9 cellular contexts compared by ENCODE assay signal in genomic region chr15:89016549-89017041, GRCh38.
A peak's percentile ranks its signal among the peaks of the same experiment; 100 is the strongest.
DNase-seq lines count a peak whose midpoint lies in the region; ATAC-seq and TF ChIP-seq lines count a peak whose summit lies in the region.
"Had no signal": no experiment of that assay in that cellular context is flagged by ENCODE, and none has a peak within 500 bp of the region (broad histone marks: within the 10 kb centered on the region; RNA-seq: fewer than 3 reads in every experiment).

No MANE protein-coding gene starts in this region.

- DNase-seq in heart left ventricle: peak in 2 of 5 donors; percentile 24 to 31
- no peak for DNase-seq in cardiac septum (ENCODE audit: low spot score)
- peak; percentile 10 for DNase-seq in astrocyte of the spinal cord (ENCODE audit: low read depth, low spot score)
- DNase-seq in kidney glomerular epithelial cell (lab: John Stamatoyannopoulos, UW): peak; percentile 87
- DNase-seq in uterus: peak in 1 of 2 donors; percentile 46
- DNase-seq in NCI-H526 treated with DMSO at 0.1 percent for 48 hours (lab: John Stamatoyannopoulos, UW): no peak
- no peak for DNase-seq in HAP-1 (ENCODE audit: low spot score in 2 of 2)

- H3K27me3 ChIP-seq in heart left ventricle (no peaks in the 10 kb centered on the region), uterus (no peaks in the 10 kb centered on the region), HAP-1 (ENCODE audit: low read depth) (no peaks in the 10 kb centered on the region)

- TF ChIP-seq POLR2A in heart left ventricle (IDR thresholded peaks at IDR 0.05) (no peak), uterus (IDR thresholded peaks at IDR 0.05) (no peak)

- peak in 3 of 4 donors; percentile 11 to 17 (median 15) for ATAC-seq in heart left ventricle
- ATAC-seq in activated CD4-positive, CD25-positive, alpha-beta regulatory T cell treated with anti-CD3 and anti-CD28 coated beads, Interleukin-2, amount 50 U/mL, for 24 hours: no peak

- H3K4me1 ChIP-seq in heart left ventricle: peaks cover 5 to 44% (median 29%) of the 10 kb centered on the region in 12 donors
- H3K4me1 ChIP-seq in uterus: no peaks in the 10 kb centered on the region
- H3K4me1 ChIP-seq in HAP-1: peaks cover 5% of the 10 kb centered on the region
- H3K4me1 ChIP-seq: right lobe of liver had no signal

- no peaks in the 10 kb centered on the region for H3K9me3 ChIP-seq in heart left ventricle
- H3K9me3 ChIP-seq in uterus: no peaks in the 10 kb centered on the region
- peaks cover 2% of the 10 kb centered on the region; the same call in 1 of the 2 replicates for H3K9me3 ChIP-seq in HAP-1
- H3K9me3 ChIP-seq: right lobe of liver had no signal

- H3K27ac ChIP-seq in heart left ventricle (peak overlapping the region in 9 of 12 donors; percentile 22 to 86 (median 73)), uterus (peak overlapping the region; percentile 73 to 94)
- H3K27ac ChIP-seq: right lobe of liver had no signal

- WGBS in heart left ventricle, 4 donors: 66 to 80% (median 72%) methylated on average over 10 of the region's 10 CpGs

- H3K36me3 ChIP-seq in heart left ventricle (no peaks in the 10 kb centered on the region), uterus (no peaks in the 10 kb centered on the region), HAP-1 (replicated peaks) (no peaks in the 10 kb centered on the region)
- H3K36me3 ChIP-seq: right lobe of liver had no signal

- in situ Hi-C loops in astrocyte of the spinal cord (cut with HindIII; ENCODE audit: low sequenced_read_pairs) (loop anchor here (25.0 kb wide), 1 partner anchor 104 kb away; the partner anchor contains the start of gene MFGE8), HAP-1 (cut with MboI; ENCODE audit: low sequenced_read_pairs) (loop anchor here (5.0 kb wide), 1 partner anchor 114 kb away; no protein-coding TSS in a partner anchor)

- intact Hi-C loops in heart left ventricle (cut with DNase I) (loop anchor here in 9 of 10 donors (1.0 to 10.0 kb wide), 6 partner anchors 33 to 392 kb away; partner anchors contain the start of gene AEN (in 1 of the 9)), cardiac septum (cut with DNase I) (loop anchor here (2.0 kb wide), 1 partner anchor 112 kb away; no protein-coding TSS in a partner anchor), uterus (cut with DNase I; ENCODE audit: low total_unique reads) (loop anchor here (5.0 kb wide), 1 partner anchor 109 kb away; no protein-coding TSS in a partner anchor)

- H3K4me3 ChIP-seq in heart left ventricle (no peak overlapping the region), astrocyte of the spinal cord (ENCODE audit: low read depth, low read length) (no peak overlapping the region), uterus (no peak overlapping the region), HAP-1 (no peak overlapping the region)

- no peak for TF ChIP-seq CTCF in heart left ventricle (IDR thresholded peaks at IDR 0.05)
- TF ChIP-seq CTCF in astrocyte of the spinal cord (IDR thresholded peaks at IDR 0.05; ENCODE audit: low read depth, low read length): no peak
- TF ChIP-seq CTCF in uterus (IDR thresholded peaks at IDR 0.05): no peak

Comparison
In these comparisons a context has a peak if more than half of its experiments do, and no peak if none do; other contexts are left out.
1. ATAC-seq: peak in heart left ventricle (3 of 4); none in activated CD4-positive, CD25-positive, alpha-beta regulatory T cell treated with anti-CD3 and anti-CD28 coated beads, Interleukin-2, amount 50 U/mL, for 24 hours (0 of 2).
2. DNase-seq: peak in astrocyte of the spinal cord (single experiment) and kidney glomerular epithelial cell (single experiment); none in cardiac septum (single experiment), NCI-H526 treated with DMSO at 0.1 percent for 48 hours (single experiment) and HAP-1 (0 of 2).